8 cellular contexts compared by ENCODE assay signal in the genomic region with DNA sequence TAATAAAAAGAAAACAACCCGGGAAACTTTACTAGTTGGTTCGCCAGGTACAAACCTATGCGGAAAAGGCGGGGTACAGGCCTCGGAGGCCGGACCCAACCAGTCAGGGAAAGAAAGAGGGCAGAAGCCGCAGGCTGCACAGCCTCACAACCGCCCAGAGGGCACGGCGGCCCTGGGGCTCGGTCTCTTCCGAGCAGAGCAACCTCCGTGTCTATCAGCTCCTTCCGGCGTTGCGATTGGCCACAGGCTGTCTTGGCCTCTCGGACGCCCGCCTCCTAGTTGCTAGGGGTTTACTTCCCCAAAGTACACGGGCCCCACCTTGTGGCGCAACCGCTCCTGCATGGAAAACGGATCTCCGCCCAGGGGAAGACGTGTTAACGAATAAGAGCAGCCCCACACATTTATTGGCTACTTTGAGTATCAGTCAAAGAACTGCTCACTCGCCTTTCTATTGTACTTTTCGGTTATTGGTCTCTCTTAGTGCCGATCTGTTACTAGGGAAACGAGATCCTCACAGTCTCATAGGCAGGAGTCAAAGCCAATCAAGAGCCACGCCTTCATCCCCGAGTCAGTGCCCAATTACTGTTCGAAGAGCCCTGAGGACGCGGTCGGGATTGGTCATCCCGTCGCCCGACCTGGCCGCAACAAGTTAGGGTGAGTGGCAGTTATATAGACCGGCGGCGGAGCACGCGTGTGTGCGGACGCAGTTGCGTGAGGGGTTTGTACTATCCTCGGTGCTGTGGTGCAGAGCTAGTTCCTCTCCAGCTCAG. TPM values are rescaled to one million over a fixed set of nuclear protein-coding genes. Genes with fewer than 3 reads are reported as not detected.
DNase-seq lines count a peak whose midpoint lies in the region; TF ChIP-seq lines count a peak whose summit lies in the region.

A gene (plus strand): TSS at position 696 of the 770 bp plus-strand sequence. CDS start 14,667 bp downstream, outside the sequence.

- TF ChIP-seq POLR2A in esophagus squamous epithelium (IDR thresholded peaks at IDR 0.05), result peak in 3 of 4 donors; percentile 97 to 99 (median 97)

- H3K27me3 ChIP-seq in GM23248 (replicated peaks; ENCODE audit: insufficient read depth) (no peaks in the 10 kb centered on the region), esophagus squamous epithelium (no peaks in the 10 kb centered on the region)

- H3K36me3 ChIP-seq in GM23248 (ENCODE audit: low read depth) (no peaks in the 10 kb centered on the region), esophagus squamous epithelium (no peaks in the 10 kb centered on the region)

- peak within 1 kb of the TSS; percentile 97 for H3K4me2 ChIP-seq in GM23248 (ENCODE audit: unreplicated experiment)

- peak within 1 kb of the TSS; percentile 67 for H3K27ac Mint-ChIP-seq in activated T-helper 1 cell treated with anti-CD3 and anti-CD28 coated beads, Interleukin-12 subunit alpha, Interleukin-12 subunit beta, Interleukin-2, Interleukin-4 antibody, amounts not matched to agents 30 ng/mL and 10 ng/mL and 1 ng/mL, durations not matched to agents 14 hours and 24 hours and 36 hours

- peaks cover 20% of the 10 kb centered on the region for H3K36me3 Mint-ChIP-seq in activated T-helper 1 cell treated with anti-CD3 and anti-CD28 coated beads, Interleukin-12 subunit alpha, Interleukin-12 subunit beta, Interleukin-2, Interleukin-4 antibody, amounts not matched to agents 30 ng/mL and 10 ng/mL and 1 ng/mL, durations not matched to agents 14 hours and 24 hours and 36 hours (ENCODE audit: low read depth)

- H3K9me3 Mint-ChIP-seq in activated T-helper 1 cell treated with anti-CD3 and anti-CD28 coated beads, Interleukin-12 subunit alpha, Interleukin-12 subunit beta, Interleukin-2, Interleukin-4 antibody, amounts not matched to agents 30 ng/mL and 10 ng/mL and 1 ng/mL, durations not matched to agents 14 hours and 24 hours and 36 hours, result no peaks in the 10 kb centered on the region

- intact Hi-C loops in activated T-helper 1 cell treated with anti-CD3 and anti-CD28 coated beads, Interleukin-12 subunit alpha, Interleukin-12 subunit beta, Interleukin-2, Interleukin-4 antibody, amounts not matched to agents 30 ng/mL and 10 ng/mL and 1 ng/mL, durations not matched to agents 14 hours and 24 hours and 36 hours (cut with micrococcal nuclease), result loop anchor here (1.0 to 10.0 kb wide), 16 partner anchors 13 to 1769 kb away; a partner anchor contains a TSS
- intact Hi-C loops in esophagus squamous epithelium (cut with DNase I), result no loop called here

- H4K20me1 ChIP-seq in GM23248 (ENCODE audit: insufficient read depth), result peaks cover 34% of the 10 kb centered on the region

- TF ChIP-seq CTCF in esophagus squamous epithelium (IDR thresholded peaks at IDR 0.05), result peak; percentile 42 to 72 (median 62)

- peak within 1 kb of the TSS; percentile 96 for H3K27ac ChIP-seq in GM23248
- H3K27ac ChIP-seq in esophagus squamous epithelium, result peak within 1 kb of the TSS; percentile 96 to 99 (median 96)

- H3K4me1 Mint-ChIP-seq in activated T-helper 1 cell treated with anti-CD3 and anti-CD28 coated beads, Interleukin-12 subunit alpha, Interleukin-12 subunit beta, Interleukin-2, Interleukin-4 antibody, amounts not matched to agents 30 ng/mL and 10 ng/mL and 1 ng/mL, durations not matched to agents 14 hours and 24 hours and 36 hours (ENCODE audit: low read depth), result peaks cover 37% of the 10 kb centered on the region

- peaks cover 23% of the 10 kb centered on the region; the same call in 1 of the 2 replicates for H3F3A ChIP-seq in GM23248 (ENCODE audit: insufficient read depth)

- H3K4me3 ChIP-seq in GM23248 (peak within 1 kb of the TSS; percentile 91), esophagus squamous epithelium (peak within 1 kb of the TSS; percentile 82 to 90 (median 89))

- WGBS in GM23248 (ENCODE audit: low coverage in 1 of 2, low lambda C conversion rate in 2 of 2, missing lambda C conversion rate in 2 of 2), 2 experiments, result 1% methylated on average over 45 to 49 of the region's 49 CpGs
- 0 to 1% methylated on average over 36 to 41 of the region's 49 CpGs for WGBS in esophagus squamous epithelium, 2 donors

- H3K9ac ChIP-seq in GM23248, result peak within 1 kb of the TSS; percentile 95

- no peaks in the 10 kb centered on the region for H3K9me3 ChIP-seq in GM23248 (ENCODE audit: low read depth)
- no peaks in the 10 kb centered on the region for H3K9me3 ChIP-seq in esophagus squamous epithelium

- H3K4me1 ChIP-seq in GM23248 (ENCODE audit: insufficient read depth), result peaks cover 32% of the 10 kb centered on the region
- H3K4me1 ChIP-seq in esophagus squamous epithelium, result peaks cover 0 to 54% (median 23%) of the 10 kb centered on the region in 3 donors

- H3K27me3 Mint-ChIP-seq in activated T-helper 1 cell treated with anti-CD3 and anti-CD28 coated beads, Interleukin-12 subunit alpha, Interleukin-12 subunit beta, Interleukin-2, Interleukin-4 antibody, amounts not matched to agents 30 ng/mL and 10 ng/mL and 1 ng/mL, durations not matched to agents 14 hours and 24 hours and 36 hours (ENCODE audit: insufficient read depth), result no peaks in the 10 kb centered on the region

- in situ Hi-C loops in GM23248 (cut with MboI), result no loop called here

- H3K9me2 ChIP-seq in GM23248 (ENCODE audit: insufficient read depth), result no peaks in the 10 kb centered on the region

- H3K79me2 ChIP-seq in GM23248 (ENCODE audit: insufficient read depth), result peaks cover 54% of the 10 kb centered on the region

- H3K4me3 Mint-ChIP-seq in activated T-helper 1 cell treated with anti-CD3 and anti-CD28 coated beads, Interleukin-12 subunit alpha, Interleukin-12 subunit beta, Interleukin-2, Interleukin-4 antibody, amounts not matched to agents 30 ng/mL and 10 ng/mL and 1 ng/mL, durations not matched to agents 14 hours and 24 hours and 36 hours, result peak within 1 kb of the TSS; percentile 88

- peak within 1 kb of the TSS; percentile 89 for H2AFZ ChIP-seq in GM23248

- DNase-seq in EH (ENCODE audit: low read depth) (peak; percentile 100), GM23248 (peak; percentile 100), Kasumi-1 (lab: John Stamatoyannopoulos, UW) (peak; percentile 100), RPMI7951 (ENCODE audit: low read depth) (peak; percentile 100), esophagus squamous epithelium (lab: John Stamatoyannopoulos, UW) (peak; percentile 99), myocyte (ENCODE audit: low read depth) (peak; percentile 100)
- DNase-seq in activated T-helper 1 cell treated with anti-CD3 and anti-CD28 coated beads, Interleukin-12 subunit alpha, Interleukin-12 subunit beta, Interleukin-2, Interleukin-4 antibody, amounts not matched to agents 30 ng/mL and 10 ng/mL and 1 ng/mL, durations not matched to agents 14 hours and 24 hours and 36 hours (ENCODE audit: low spot score), result peak; percentile 99
- DNase-seq in stimulated activated CD8-positive, alpha-beta memory T cell treated with anti-CD3 and anti-CD28 coated beads, Interleukin-7, amount 100 ng/mL, for 48 hours (ENCODE audit: extremely low read depth in 1 of 2, low read depth in 1 of 2), result peak; percentile 95 to 99

RNA-seq across cellular contexts. Expression of the gene that starts here (rescaled TPM):
- 134 and 153 TPM in 2 replicates for total RNA-seq in GM23248 (2014; rRNA removed; shearing (Covaris generic))
- polyA plus RNA-seq in GM23248 (2016; fragmentation: Nextera tagmentation; extraction: Ambion mirVana), result 189 and 190 TPM in 2 replicates
- 122 and 129 TPM in 2 replicates for total RNA-seq in RPMI7951 (2014; rRNA removed; shearing (Covaris generic))
- total RNA-seq in activated T-helper 1 cell treated with anti-CD3 and anti-CD28 coated beads, Interleukin-12 subunit alpha, Interleukin-12 subunit beta, Interleukin-2, Interleukin-4 antibody, amounts not matched to agents 30 ng/mL and 10 ng/mL and 1 ng/mL, durations not matched to agents 14 hours and 24 hours and 36 hours, result 340 and 348 TPM in 2 replicates
- total RNA-seq in esophagus squamous epithelium (100 to 1,000 TPM in 3 of 4 donors, 10 to 100 TPM in 1; 99.8 to 119 (median 109) TPM), myocyte (144 and 147 TPM in 2 replicates)
- polyA plus RNA-seq in myocyte (2012), result 105 TPM

Comparison
In these comparisons a context has a peak if more than half of its experiments do, and no peak if none do; other contexts are left out.
1. Peak in every context shown above with its lines: DNase-seq, H3K4me3 ChIP-seq and H3K27ac ChIP-seq.